In the genomic region with DNA sequence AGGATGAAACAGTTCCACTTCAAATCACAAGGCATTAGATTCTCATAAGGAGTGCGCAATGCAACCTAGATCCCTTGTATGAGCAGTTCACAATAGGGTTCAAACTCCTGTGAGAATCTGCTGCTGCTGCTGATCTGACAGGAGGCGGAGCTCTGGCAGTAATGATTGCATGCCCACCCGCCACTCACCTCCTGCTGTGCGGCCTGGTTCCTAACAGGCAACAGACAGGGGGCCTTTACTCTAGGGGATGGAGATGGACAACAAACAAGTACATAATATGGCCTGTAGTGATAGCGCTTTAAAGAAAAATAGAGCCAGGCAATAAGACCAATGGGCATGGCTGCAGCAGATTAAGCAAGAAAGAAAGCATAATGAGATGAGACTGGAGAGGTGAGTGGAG, we compare ENCODE assay signal across 24 cellular contexts. TPM values are rescaled to one million over a fixed set of nuclear protein-coding genes. Genes with fewer than 3 reads are reported as not detected.
"Had no signal": no experiment of that assay in that cellular context is flagged by ENCODE, and none has a peak within 500 bp of the region (broad histone marks: within the 10 kb centered on the region; RNA-seq: fewer than 3 reads in every experiment).

No MANE protein-coding gene starts in this region.

- DNase-seq: activated CD4-positive, alpha-beta T cell treated with anti-CD3 and anti-CD28 coated beads for 48 hours; activated CD4-positive, alpha-beta T cell treated with anti-CD3 and anti-CD28 coated beads, Interleukin-2, amount 50 U/mL, for 48 hours; activated CD4-positive, CD25-positive, alpha-beta regulatory T cell treated with anti-CD3 and anti-CD28 coated beads, Interleukin-2, amount 50 U/mL, for 72 hours; activated CD8-positive, alpha-beta memory T cell treated with anti-CD3 and anti-CD28 coated beads for 24 hours; activated gamma-delta T cell treated with Interleukin-2 at 50 U/mL for 16 hours; activated naive CD4-positive, alpha-beta T cell treated with anti-CD3 and anti-CD28 coated beads, Interleukin-2, amount 50 U/mL, for 16 hours; activated T-cell treated with anti-CD3 and anti-CD28 coated beads, Interleukin-2, amount 50 U/mL, for 48 hours; aorta; caudate nucleus; NCI-H1105 treated with DMSO at 0.1 percent for 48 hours; NCI-H1436 treated with DMSO at 0.1 percent for 48 hours; NCI-H187; NCI-H2081; NCI-H510A treated with DMSO at 0.1 percent for 48 hours; NCI-H69; Peyer's patch; Right ventricle myocardium superior; SJCRH30; SK-N-SH; T-helper 1 cell had no signal

- H3K27me3 ChIP-seq: breast epithelium, Peyer's patch, SJCRH30 had no signal

- ATAC-seq: activated T-helper 17 cell treated with anti-CD3 and anti-CD28 coated beads, Interleukin-2, amount 50 U/mL, for 72 hours had no signal

- H3K27ac Mint-ChIP-seq: activated T-helper 17 cell treated with anti-CD3 and anti-CD28 coated beads, Interleukin-2, amount 50 U/mL, for 72 hours; T-helper 2 cell treated with Interferon-gamma antibody and Interleukin-4, amounts not matched to agents 5 μg/mL and 100 μg/mL, for 36 hours had no signal

- H3K4me2 ChIP-seq: SK-N-SH had no signal

- H3K4me3 Mint-ChIP-seq: activated T-helper 17 cell treated with anti-CD3 and anti-CD28 coated beads, Interleukin-2, amount 50 U/mL, for 72 hours; T-helper 2 cell treated with Interferon-gamma antibody and Interleukin-4, amounts not matched to agents 5 μg/mL and 100 μg/mL, for 36 hours had no signal

- H3K4me3 ChIP-seq: breast epithelium, Peyer's patch, SJCRH30 had no signal

- H3K36me3 ChIP-seq: breast epithelium, Peyer's patch, SJCRH30 had no signal

- H3K9me3 ChIP-seq: breast epithelium, Peyer's patch, SJCRH30, SK-N-SH had no signal

- H3K9me3 Mint-ChIP-seq: activated T-helper 17 cell treated with anti-CD3 and anti-CD28 coated beads, Interleukin-2, amount 50 U/mL, for 72 hours; T-helper 2 cell treated with Interferon-gamma antibody and Interleukin-4, amounts not matched to agents 5 μg/mL and 100 μg/mL, for 36 hours had no signal

- H3K9ac ChIP-seq: SK-N-SH had no signal

- H3K27ac ChIP-seq: breast epithelium, RWPE1, SJCRH30 had no signal

RNA-seq across cellular contexts. Expression of a gene that starts 3.1 kb away (rescaled TPM):
- total RNA-seq: Right ventricle myocardium superior had no signal
